ENCODE assay signal across 20 cellular contexts in the genomic region with DNA sequence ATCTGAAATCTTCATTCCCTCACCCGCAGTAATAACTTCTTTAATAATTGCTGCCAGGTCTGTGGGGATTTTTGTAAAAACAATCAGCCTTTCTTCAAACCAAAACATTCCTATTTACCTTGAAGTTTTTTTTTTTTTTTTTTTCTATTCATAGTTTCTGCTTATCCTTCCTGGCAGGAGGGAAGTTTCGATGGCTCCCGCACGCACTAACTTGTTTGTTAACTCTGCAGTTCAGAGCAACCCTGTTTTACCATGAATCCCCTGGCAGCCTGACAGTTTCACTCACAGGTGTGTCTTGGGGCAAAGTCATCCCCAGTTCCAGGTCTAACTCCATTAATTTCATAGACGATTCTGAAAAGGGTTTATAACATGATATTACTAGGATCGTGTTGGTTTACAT.
A peak's percentile ranks its signal among the peaks of the same experiment; 100 is the strongest.
DNase-seq lines count a peak whose midpoint lies in the region; ATAC-seq and TF ChIP-seq lines count a peak whose summit lies in the region.
"Had no signal": no experiment of that assay in that cellular context is flagged by ENCODE, and none has a peak within 500 bp of the region (broad histone marks: within the 10 kb centered on the region; RNA-seq: fewer than 3 reads in every experiment).

No MANE protein-coding gene starts in this region.

- H3K9me2 ChIP-seq in GM23248 (ENCODE audit: insufficient read depth), result no peaks in the 10 kb centered on the region

- H3K36me3 ChIP-seq in BLaER1, result no peaks in the 10 kb centered on the region
- no peaks in the 10 kb centered on the region for H3K36me3 ChIP-seq in GM23248 (ENCODE audit: low read depth)
- H3K36me3 ChIP-seq: thoracic aorta had no signal

- in situ Hi-C loops in GM23248 (cut with MboI), result no loop called here

- H3K27ac ChIP-seq in BLaER1, result 0 out of 2 replicates have a peak overlapping the region, but pooled peaks have one; percentile 6
- H3K27ac ChIP-seq in GM23248, result no peak overlapping the region
- H3K27ac ChIP-seq: A549, C4-2B, thoracic aorta had no signal

- 90% methylated on average over 6 of the region's 6 CpGs for WGBS in GM23248 (ENCODE audit: low coverage in 1 of 2, low lambda C conversion rate in 2 of 2, missing lambda C conversion rate in 2 of 2), 2 experiments

- no peak overlapping the region for H2AFZ ChIP-seq in GM23248

- no peaks in the 10 kb centered on the region for H3K36me3 Mint-ChIP-seq in WTC11
- no peaks in the 10 kb centered on the region for H3K36me3 Mint-ChIP-seq in mesothelial cell of epicardium

- no peaks in the 10 kb centered on the region for H3K79me2 ChIP-seq in GM23248 (ENCODE audit: insufficient read depth)

- H4K20me1 ChIP-seq in BLaER1 (no peaks in the 10 kb centered on the region), GM23248 (ENCODE audit: insufficient read depth) (no peaks in the 10 kb centered on the region)

- ATAC-seq in WTC11, result no peak
- no peak for ATAC-seq in HG02759 (IDR thresholded peaks at IDR 0.05; ENCODE audit: unreplicated experiment)
- ATAC-seq: A549 had no signal

- peaks cover 10% of the 10 kb centered on the region for H3K4me1 Mint-ChIP-seq in WTC11
- H3K4me1 Mint-ChIP-seq in mesothelial cell of epicardium, result peaks cover 26% of the 10 kb centered on the region

- H3K9ac ChIP-seq in BLaER1 (no peak overlapping the region), GM23248 (no peak overlapping the region)

- peaks cover 15% of the 10 kb centered on the region; the same call in 1 of the 2 replicates for H3K9me3 ChIP-seq in BLaER1
- H3K9me3 ChIP-seq in GM23248 (ENCODE audit: low read depth), result no peaks in the 10 kb centered on the region
- H3K9me3 ChIP-seq: A549, thoracic aorta had no signal

- H3K4me3 Mint-ChIP-seq in WTC11, result no peak overlapping the region
- no peak overlapping the region for H3K4me3 Mint-ChIP-seq in mesothelial cell of epicardium

- peak overlapping the region; percentile 75 for H3K4me2 ChIP-seq in BLaER1
- no peak overlapping the region for H3K4me2 ChIP-seq in GM23248 (ENCODE audit: unreplicated experiment)
- H3K4me2 ChIP-seq: A549 had no signal

- H3K4me1 ChIP-seq in BLaER1 (peaks cover 56% of the 10 kb centered on the region), GM23248 (ENCODE audit: insufficient read depth) (no peaks in the 10 kb centered on the region)
- H3K4me1 ChIP-seq: A549 had no signal

- H3K27me3 Mint-ChIP-seq in WTC11 (ENCODE audit: low read depth) (no peaks in the 10 kb centered on the region), mesothelial cell of epicardium (ENCODE audit: low read depth) (no peaks in the 10 kb centered on the region)

- POLR2A ChIA-PET in WTC11 (lab: Charles Lee), result no interaction called here

- intact Hi-C loops in posterior cingulate gyrus (cut with DNase I), result no loop called here

- peaks cover 10% of the 10 kb centered on the region; the same call in 1 of the 2 replicates for H3K9me3 Mint-ChIP-seq in WTC11
- H3K9me3 Mint-ChIP-seq in mesothelial cell of epicardium, result peaks cover 3% of the 10 kb centered on the region

- peak overlapping the region; percentile 95 for H3K27ac Mint-ChIP-seq in WTC11
- peak overlapping the region; percentile 95 for H3K27ac Mint-ChIP-seq in mesothelial cell of epicardium

- no peaks in the 10 kb centered on the region for H3F3A ChIP-seq in GM23248 (ENCODE audit: insufficient read depth)

- CTCF ChIA-PET in WTC11 (lab: Charles Lee), result interaction anchor here (0.7 kb wide), 1 partner anchor 25 kb away, joined by 4 read pairs; no protein-coding TSS in a partner anchor

- DNase-seq in NCI-H1048 (lab: John Stamatoyannopoulos, UW) (peak; percentile 66), WTC11 (ENCODE audit: low spot score) (no peak), mesothelial cell of epicardium (ENCODE audit: low spot score in 2 of 2, unreplicated experiment in 2 of 2) (no peak), GM23248 (no peak), posterior cingulate gyrus (no peak)
- no peak for DNase-seq in activated T-cell treated with anti-CD3 and anti-CD28 coated beads, Interleukin-2, amount 50 U/mL, for 1 hour
- DNase-seq: activated CD4-positive, alpha-beta T cell treated with anti-CD3 and anti-CD28 coated beads, Interleukin-2, amount 50 U/mL, for 4 hours; activated naive CD4-positive, alpha-beta T cell treated with Interleukin-2 at 50 U/mL for 16 hours; activated T-cell treated with anti-CD3 and anti-CD28 coated beads for 4 hours; aorta; hypothalamus; KBM-7; NCI-H1436; NCI-H2227 treated with DMSO at 0.1 percent for 48 hours; SIG-M5 had no signal

- TF ChIP-seq CTCF in WTC11 (IDR thresholded peaks at IDR 0.05) (no peak), mesothelial cell of epicardium (IDR thresholded peaks at IDR 0.05; ENCODE audit: unreplicated experiment) (no peak)

- no peaks in the 10 kb centered on the region for H3K27me3 ChIP-seq in BLaER1
- H3K27me3 ChIP-seq in GM23248 (replicated peaks; ENCODE audit: insufficient read depth), result no peaks in the 10 kb centered on the region

- H3K4me3 ChIP-seq in BLaER1, result no peak overlapping the region
- no peak overlapping the region for H3K4me3 ChIP-seq in GM23248
- H3K4me3 ChIP-seq: A549, thoracic aorta had no signal

TF ChIP-seq in WTC11, 78 proteins besides CTCF, POLR2A, EP300 and RAD21 (continues in another document):
- TF ChIP-seq, protein P1, sequence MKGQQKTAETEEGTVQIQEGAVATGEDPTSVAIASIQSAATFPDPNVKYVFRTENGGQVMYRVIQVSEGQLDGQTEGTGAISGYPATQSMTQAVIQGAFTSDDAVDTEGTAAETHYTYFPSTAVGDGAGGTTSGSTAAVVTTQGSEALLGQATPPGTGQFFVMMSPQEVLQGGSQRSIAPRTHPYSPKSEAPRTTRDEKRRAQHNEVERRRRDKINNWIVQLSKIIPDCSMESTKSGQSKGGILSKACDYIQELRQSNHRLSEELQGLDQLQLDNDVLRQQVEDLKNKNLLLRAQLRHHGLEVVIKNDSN (CRISPR knock-in tag; IDR thresholded peaks at IDR 0.05), result no peak
- no peak for TF ChIP-seq ATF2 (CRISPR knock-in tag; IDR thresholded peaks at IDR 0.05; ENCODE audit: borderline replicate concordance, low read depth)
- TF ChIP-seq TP53 (CRISPR knock-in tag; IDR thresholded peaks at IDR 0.05), result no peak
- TF ChIP-seq E2F1 (CRISPR knock-in tag; IDR thresholded peaks at IDR 0.05), result no peak
- no peak for TF ChIP-seq FOXP1 (CRISPR knock-in tag; IDR thresholded peaks at IDR 0.05; ENCODE audit: borderline replicate concordance)
- TF ChIP-seq, protein P2, sequence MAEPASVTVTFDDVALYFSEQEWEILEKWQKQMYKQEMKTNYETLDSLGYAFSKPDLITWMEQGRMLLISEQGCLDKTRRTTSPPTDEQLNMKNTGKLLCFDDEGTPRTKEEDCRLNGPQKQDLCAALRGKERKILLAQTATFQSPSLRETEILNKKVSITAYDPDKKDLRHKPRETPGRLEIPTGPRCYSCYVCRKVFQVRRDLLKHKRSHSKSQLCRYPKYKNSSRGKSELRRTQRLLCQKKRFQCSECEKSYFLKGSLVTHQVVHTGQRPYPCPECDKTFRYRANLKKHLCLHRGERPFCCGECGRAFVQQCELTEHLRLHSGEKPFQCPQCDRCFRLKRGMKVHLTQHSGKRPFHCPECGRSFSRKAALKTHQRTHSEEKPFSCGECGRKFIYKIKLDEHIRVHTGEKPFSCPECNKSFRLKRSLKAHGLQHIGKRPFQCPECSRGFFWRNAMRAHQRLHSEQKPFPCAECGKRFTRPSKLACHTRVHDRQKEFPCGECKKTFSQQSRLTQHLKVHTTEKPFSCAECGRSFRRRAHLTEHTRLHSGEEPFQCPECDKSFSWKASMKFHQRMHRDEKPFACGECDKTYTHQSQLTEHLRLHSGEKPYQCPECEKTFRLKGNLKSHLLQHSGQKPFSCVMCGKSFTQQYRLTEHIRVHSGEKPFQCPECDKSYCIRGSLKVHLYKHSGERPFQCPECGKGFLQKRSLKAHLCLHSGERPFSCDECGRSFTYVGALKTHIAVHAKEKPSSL (CRISPR knock-in tag; conservative IDR thresholded peaks at IDR 0.05), result no peak
- no peak for TF ChIP-seq SMAD3 (CRISPR knock-in tag; IDR thresholded peaks at IDR 0.05; ENCODE audit: borderline replicate concordance)
- TF ChIP-seq ZNF219 (CRISPR knock-in tag; IDR thresholded peaks at IDR 0.05; ENCODE audit: borderline replicate concordance), result no peak
- no peak for TF ChIP-seq NR1H2 (CRISPR knock-in tag; IDR thresholded peaks at IDR 0.05)
- TF ChIP-seq PRRX2 (CRISPR knock-in tag; IDR thresholded peaks at IDR 0.05), result no peak
- TF ChIP-seq ZMAT4 (CRISPR knock-in tag; IDR thresholded peaks at IDR 0.05), result no peak
- TF ChIP-seq TEAD4 (CRISPR knock-in tag; IDR thresholded peaks at IDR 0.05), result no peak
- TF ChIP-seq OVOL2 (CRISPR knock-in tag; IDR thresholded peaks at IDR 0.05; ENCODE audit: borderline replicate concordance), result no peak
- TF ChIP-seq GTF2I (CRISPR knock-in tag; conservative IDR thresholded peaks at IDR 0.05), result no peak
- TF ChIP-seq FOXJ3 (CRISPR knock-in tag; IDR thresholded peaks at IDR 0.05; ENCODE audit: borderline replicate concordance), result no peak
